Comparison of ENCODE assay signal across 20 cellular contexts in the genomic region with DNA sequence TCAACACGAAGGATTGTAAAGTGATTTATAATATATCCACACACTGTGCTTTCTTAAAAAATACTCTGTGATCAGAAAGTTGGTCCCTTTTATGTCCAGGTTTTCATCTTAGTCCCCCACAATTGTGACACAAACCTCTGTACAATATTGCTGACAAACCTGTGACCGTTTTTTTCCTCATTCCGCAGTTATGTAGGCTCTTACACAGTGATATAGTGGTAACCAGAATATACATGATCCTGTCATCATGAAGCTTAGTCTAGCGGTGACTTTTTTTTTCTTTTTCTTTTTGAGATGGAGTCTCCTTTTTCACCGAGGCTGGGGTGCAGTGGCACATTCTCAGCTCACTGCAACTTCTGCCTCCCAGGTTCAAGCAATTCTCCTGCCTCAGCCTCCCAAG. TPM values are rescaled to one million over a fixed set of nuclear protein-coding genes. Genes with fewer than 3 reads are reported as not detected.
DNase-seq lines count a peak whose midpoint lies in the region; ATAC-seq, FAIRE-seq and TF ChIP-seq lines count a peak whose summit lies in the region.
"Had no signal": no experiment of that assay in that cellular context is flagged by ENCODE, and none has a peak within 500 bp of the region (broad histone marks: within the 10 kb centered on the region; RNA-seq: fewer than 3 reads in every experiment).

No MANE protein-coding gene starts in this region.

- TF ChIP-seq EP300 in sigmoid colon (IDR thresholded peaks at IDR 0.05): no peak

- peak overlapping the region in 6 of 7 donors; percentile 1 to 78 (median 54) for H3K27ac Mint-ChIP-seq in CD14-positive monocyte
- peak overlapping the region; percentile 67 for H3K27ac Mint-ChIP-seq in activated CD8-positive, alpha-beta T cell treated with anti-CD3 and anti-CD28 coated beads, Interleukin-2, amount 10 ng/mL, durations not matched to agents 7 days and 5 days
- peak overlapping the region; percentile 39 to 67 for H3K27ac Mint-ChIP-seq in natural killer cell
- H3K27ac Mint-ChIP-seq: neural progenitor cell had no signal

- H3K9me3 Mint-ChIP-seq in CD14-positive monocyte (peaks cover 0 to 2% (median 0%) of the 10 kb centered on the region in 7 donors), natural killer cell (no peaks in the 10 kb centered on the region)
- no peaks in the 10 kb centered on the region for H3K9me3 Mint-ChIP-seq in activated CD8-positive, alpha-beta T cell treated with anti-CD3 and anti-CD28 coated beads, Interleukin-2, amount 10 ng/mL, durations not matched to agents 7 days and 5 days (ENCODE audit: insufficient read depth)
- H3K9me3 Mint-ChIP-seq: neural progenitor cell had no signal

- H3K27me3 ChIP-seq in small intestine (ENCODE audit: control insufficient read depth in 2 of 2, insufficient read depth in 2 of 2, low read length in 2 of 2): no peaks in the 10 kb centered on the region
- no peaks in the 10 kb centered on the region for H3K27me3 ChIP-seq in sigmoid colon
- H3K27me3 ChIP-seq: BE2C, colonic mucosa, foreskin keratinocyte had no signal

- H3K4me1 Mint-ChIP-seq in CD14-positive monocyte: peaks cover 59% of the 10 kb centered on the region
- peaks cover 89% of the 10 kb centered on the region for H3K4me1 Mint-ChIP-seq in activated CD8-positive, alpha-beta T cell treated with anti-CD3 and anti-CD28 coated beads, Interleukin-2, amount 10 ng/mL, durations not matched to agents 7 days and 5 days (ENCODE audit: low read depth)
- peaks cover 53 to 54% of the 10 kb centered on the region in 2 donors for H3K4me1 Mint-ChIP-seq in natural killer cell

- POLR2A ChIA-PET in activated CD8-positive, alpha-beta T cell treated with anti-CD3 and anti-CD28 coated beads, Interleukin-2, amount 10 ng/mL, durations not matched to agents 7 days and 5 days (lab: Charles Lee): interaction anchor here (0.9 to 1.6 kb wide), 4 partner anchors 9 to 69 kb away, joined by 3 read pairs; partner anchors contain the start of genes ANP32B and TRMO

- 59 to 69% (median 60%) methylated on average over 5 of the region's 5 CpGs for WGBS in small intestine, 3 donors
- WGBS in sigmoid colon, 2 donors: 59 to 63% methylated on average over 5 of the region's 5 CpGs

- H3K4me1 ChIP-seq in small intestine (ENCODE audit: control insufficient read depth in 2 of 2, insufficient read depth in 1 of 2, low read depth in 1 of 2, low read length in 1 of 2): peaks cover 11 to 19% of the 10 kb centered on the region in 2 donors
- H3K4me1 ChIP-seq in sigmoid colon: peaks cover 0 to 77% (median 68%) of the 10 kb centered on the region in 4 donors
- H3K4me1 ChIP-seq: neural progenitor cell had no signal

- H3K36me3 Mint-ChIP-seq in CD14-positive monocyte: peaks cover 9 to 22% of the 10 kb centered on the region in 2 donors
- H3K36me3 Mint-ChIP-seq in activated CD8-positive, alpha-beta T cell treated with anti-CD3 and anti-CD28 coated beads, Interleukin-2, amount 10 ng/mL, durations not matched to agents 7 days and 5 days (ENCODE audit: low read depth): peaks cover 48% of the 10 kb centered on the region
- H3K36me3 Mint-ChIP-seq in natural killer cell: no peaks in the 10 kb centered on the region

- H3K9me3 ChIP-seq in small intestine (ENCODE audit: control insufficient read depth, low read depth) (no peaks in the 10 kb centered on the region), sigmoid colon (no peaks in the 10 kb centered on the region)
- H3K9me3 ChIP-seq: BE2C, colonic mucosa had no signal

- no peak overlapping the region for H3K27ac ChIP-seq in small intestine (ENCODE audit: low read depth in 1 of 2, low read length in 1 of 2)
- H3K27ac ChIP-seq in sigmoid colon: no peak overlapping the region
- H3K27ac ChIP-seq: colonic mucosa, foreskin keratinocyte, neural progenitor cell, SK-N-MC, VCaP had no signal

- H3K27me3 Mint-ChIP-seq in CD14-positive monocyte (ENCODE audit: low read depth in 3 of 3) (no peaks in the 10 kb centered on the region), natural killer cell (ENCODE audit: low read depth in 2 of 2) (no peaks in the 10 kb centered on the region)
- H3K27me3 Mint-ChIP-seq in activated CD8-positive, alpha-beta T cell treated with anti-CD3 and anti-CD28 coated beads, Interleukin-2, amount 10 ng/mL, durations not matched to agents 7 days and 5 days (ENCODE audit: low read depth): no peaks in the 10 kb centered on the region

- ATAC-seq in activated CD8-positive, alpha-beta T cell treated with anti-CD3 and anti-CD28 coated beads, Interleukin-2, amount 10 ng/mL, durations not matched to agents 7 days and 5 days: no peak
- ATAC-seq in natural killer cell: no peak
- no peak for ATAC-seq in activated CD4-positive, CD25-positive, alpha-beta regulatory T cell treated with anti-CD3 and anti-CD28 coated beads, Interleukin-2, amount 50 U/mL, for 24 hours
- ATAC-seq: foreskin keratinocyte had no signal

- no peak overlapping the region for H3K4me3 ChIP-seq in small intestine (ENCODE audit: low read depth in 1 of 2, low read length in 2 of 2)
- H3K4me3 ChIP-seq in sigmoid colon: no peak overlapping the region
- H3K4me3 ChIP-seq: colonic mucosa, neural progenitor cell, SK-N-MC had no signal

- CTCF ChIA-PET in activated CD8-positive, alpha-beta T cell treated with anti-CD3 and anti-CD28 coated beads, Interleukin-2, amount 10 ng/mL, durations not matched to agents 7 days and 5 days (lab: Charles Lee): interaction anchor here (0.6 to 3.8 kb wide), 3 partner anchors 12 to 69 kb away, joined by 3 to 21 read pairs (median 3); partner anchors contain the start of gene TRMO

- no peak for TF ChIP-seq CTCF in CD14-positive monocyte (IDR thresholded peaks at IDR 0.05)
- no peak for TF ChIP-seq CTCF in natural killer cell (IDR thresholded peaks at IDR 0.05)
- TF ChIP-seq CTCF in sigmoid colon (IDR thresholded peaks at IDR 0.05): no peak

- FAIRE-seq in GM12892 (lab: Jason Lieb, UNC): peak; percentile 38
- no peak for FAIRE-seq in small intestine (lab: Jason Lieb, UNC)
- FAIRE-seq: endothelial cell of umbilical vein, HTR-8/SVneo had no signal

- H3K4me3 Mint-ChIP-seq in CD14-positive monocyte (no peak overlapping the region), natural killer cell (no peak overlapping the region)
- H3K4me3 Mint-ChIP-seq in activated CD8-positive, alpha-beta T cell treated with anti-CD3 and anti-CD28 coated beads, Interleukin-2, amount 10 ng/mL, durations not matched to agents 7 days and 5 days: peak overlapping the region; percentile 55
- H3K4me3 Mint-ChIP-seq: neural progenitor cell had no signal

- no peak for TF ChIP-seq POLR2A in GM12892 (IDR thresholded peaks at IDR 0.05; ENCODE audit: low read depth, low read length)
- no peak for TF ChIP-seq POLR2A in sigmoid colon (IDR thresholded peaks at IDR 0.05)

- peaks cover 3 to 4% of the 10 kb centered on the region in 2 donors for H3K36me3 ChIP-seq in small intestine (ENCODE audit: control insufficient read depth in 2 of 2, insufficient read depth in 2 of 2, low read length in 2 of 2)
- H3K36me3 ChIP-seq in sigmoid colon: peaks cover 0 to 21% (median 0%) of the 10 kb centered on the region in 4 donors
- H3K36me3 ChIP-seq: colonic mucosa, neural progenitor cell had no signal

- intact Hi-C loops in CD14-positive monocyte (cut with micrococcal nuclease): loop anchor here in 1 of 2 donors (5.0 kb wide), 1 partner anchor 40 kb away; no protein-coding TSS in a partner anchor
- intact Hi-C loops in natural killer cell (cut with micrococcal nuclease): no loop called here
- intact Hi-C loops in sigmoid colon (cut with DNase I): no loop called here

- DNase-seq in CD14-positive monocyte (ENCODE audit: low spot score) (no peak), GM12892 (ENCODE audit: insufficient read length) (no peak), natural killer cell (no peak), small intestine (no peak), sigmoid colon (no peak)
- no peak for DNase-seq in activated CD8-positive, alpha-beta T cell treated with anti-CD3 and anti-CD28 coated beads, Interleukin-2, amount 10 ng/mL, durations not matched to agents 7 days and 5 days
- DNase-seq: BE2C; colonic mucosa; foreskin keratinocyte; NCI-H2029 treated with DMSO at 0.1 percent for 48 hours; NCI-H524 treated with DMSO at 0.1 percent for 48 hours; stimulated activated CD4-positive, alpha-beta T cell treated with anti-CD3 and anti-CD28 coated beads, Interleukin-15, amount 100 ng/mL, for 24 hours had no signal

RNA-seq across cellular contexts. Expression of gene ANP32B, which starts 8.7 kb away (rescaled TPM):
- polyA plus RNA-seq in CD14-positive monocyte (10 to 100 TPM; 30.8 to 40.7 TPM), small intestine (100 to 1,000 TPM; 106 to 188 (median 176) TPM), sigmoid colon (100 to 1,000 TPM; 160 to 217 (median 198) TPM)
- polyA plus RNA-seq in GM12892 (2012; ENCODE audit: missing spikeins): 277 TPM
- 100 to 1,000 TPM; 347 to 354 TPM for total RNA-seq in activated CD8-positive, alpha-beta T cell treated with anti-CD3 and anti-CD28 coated beads, Interleukin-2, amount 10 ng/mL, durations not matched to agents 7 days and 5 days
- total RNA-seq in natural killer cell (100 to 1,000 TPM in 2 of 3 donors, 10 to 100 TPM in 1; 89.9 to 107 (median 100) TPM), sigmoid colon (10 to 100 TPM; 31.4 to 66.7 (median 51.3) TPM)

RNA-seq across cellular contexts. Expression of gene HEMGN, which starts 53.8 kb away (rescaled TPM):
- polyA plus RNA-seq in CD14-positive monocyte (under 1 TPM in 1 of 2 donors, not detected in 1; 0.18 TPM), small intestine (under 1 TPM in 1 of 3 donors, not detected in 2; 0.03 TPM), sigmoid colon (under 1 TPM in 1 of 3 donors, not detected in 2; 0.25 TPM)
- not detected for polyA plus RNA-seq in GM12892 (2012; ENCODE audit: missing spikeins)
- total RNA-seq in activated CD8-positive, alpha-beta T cell treated with anti-CD3 and anti-CD28 coated beads, Interleukin-2, amount 10 ng/mL, durations not matched to agents 7 days and 5 days: 1 to 10 TPM; 1.2 to 1.6 TPM
- total RNA-seq in natural killer cell (under 1 TPM; 0.47 to 0.75 (median 0.75) TPM), sigmoid colon (not detected)
- total RNA-seq: endothelial cell of umbilical vein, foreskin keratinocyte, H4, renal cortical epithelial cell had no signal
- polyA plus RNA-seq: endothelial cell of umbilical vein, foreskin keratinocyte had no signal
